1 cellular context compared by ENCODE assay signal in the genomic region with DNA sequence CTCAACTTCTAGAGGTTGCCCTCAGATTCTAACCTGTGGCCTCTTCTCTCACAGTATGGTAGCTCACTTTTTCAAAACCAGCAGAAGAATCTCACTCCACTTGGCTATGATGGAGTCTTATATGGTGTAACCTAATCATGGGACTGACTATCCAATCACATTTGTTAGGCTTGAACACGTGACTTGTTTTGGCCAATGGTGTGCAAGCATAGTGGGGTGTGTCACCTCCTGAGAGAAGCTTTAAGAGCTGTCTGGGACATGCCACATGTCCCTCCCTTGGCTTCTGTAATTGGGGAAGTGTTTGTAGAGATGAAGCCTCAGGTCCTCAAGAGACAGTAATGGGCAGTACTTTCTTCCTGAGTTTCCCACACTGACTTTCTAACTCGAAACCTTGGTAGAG.
TF ChIP-seq lines count a peak whose summit lies in the region.

No MANE protein-coding gene starts in this region.

TF ChIP-seq in K562, 482 proteins besides CTCF, POLR2A, EP300 and RAD21 (continued from another document and continues in another):
- TF ChIP-seq, protein P1, sequence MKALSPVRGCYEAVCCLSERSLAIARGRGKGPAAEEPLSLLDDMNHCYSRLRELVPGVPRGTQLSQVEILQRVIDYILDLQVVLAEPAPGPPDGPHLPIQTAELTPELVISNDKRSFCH (CRISPR knock-in tag; IDR thresholded peaks at IDR 0.05): no peak
- TF ChIP-seq, protein P1 (tag; IDR thresholded peaks at IDR 0.05): no peak
- TF ChIP-seq RBM25 (IDR thresholded peaks at IDR 0.05; ENCODE audit: low read depth, low read length, severe bottlenecking) (peak; percentile 42), CBFA2T2 (conservative IDR thresholded peaks at IDR 0.05) (peak; percentile 63), TOE1 (IDR thresholded peaks at IDR 0.05; ENCODE audit: borderline replicate concordance) (peak; percentile 85), TOE1 (CRISPR knock-in tag; IDR thresholded peaks at IDR 0.05; ENCODE audit: borderline replicate concordance, low read depth) (no peak), CBX5 (IDR thresholded peaks at IDR 0.05; ENCODE audit: borderline replicate concordance, low read depth) (no peak), ZSCAN29 (IDR thresholded peaks at IDR 0.05) (no peak), CBX2 (IDR thresholded peaks at IDR 0.05; ENCODE audit: insufficient read depth, low read length, poor library complexity, severe bottlenecking) (no peak), ZNF75A (CRISPR knock-in tag; IDR thresholded peaks at IDR 0.05) (no peak), FOS (IDR thresholded peaks at IDR 0.05; ENCODE audit: extremely low read depth, insufficient read length) (peak; percentile 74), BDP1 (IDR thresholded peaks at IDR 0.05; ENCODE audit: insufficient read depth, insufficient read length) (no peak), SMC3 (conservative IDR thresholded peaks at IDR 0.05; ENCODE audit: insufficient read depth, low read depth, low read length) (no peak), FOXK2 (conservative IDR thresholded peaks at IDR 0.05 in 1 of 2, IDR thresholded peaks at IDR 0.05 in 1 of 2; ENCODE audit: low read depth in 2 of 2) (no peak), ATF7 (IDR thresholded peaks at IDR 0.05) (no peak), SAFB (IDR thresholded peaks at IDR 0.05; ENCODE audit: borderline replicate concordance, low read depth, low read length) (no peak), PPARD (CRISPR knock-in tag; IDR thresholded peaks at IDR 0.05) (no peak), ZNF76 (CRISPR knock-in tag; IDR thresholded peaks at IDR 0.05; ENCODE audit: borderline replicate concordance) (no peak), TAF15 (IDR thresholded peaks at IDR 0.05; ENCODE audit: low read depth, low read length) (no peak), IFI16 (CRISPR knock-in tag; IDR thresholded peaks at IDR 0.05) (no peak), ZNF507 (tag; conservative IDR thresholded peaks at IDR 0.05) (no peak), HDAC2 (IDR thresholded peaks at IDR 0.05) (no peak), DACH1 (IDR thresholded peaks at IDR 0.05; ENCODE audit: partially characterized antibody) (no peak), ZNF717 (CRISPR knock-in tag; IDR thresholded peaks at IDR 0.05) (no peak), RBFOX2 (IDR thresholded peaks at IDR 0.05; ENCODE audit: low read depth, low read length) (no peak), PTRF (tag; IDR thresholded peaks at IDR 0.05) (no peak), STAT5A (IDR thresholded peaks at IDR 0.05; ENCODE audit: borderline replicate concordance, low read length) (no peak), XRCC5 (IDR thresholded peaks at IDR 0.05; ENCODE audit: low read depth, low read length) (no peak), TSC22D4 (tag; IDR thresholded peaks at IDR 0.05) (no peak), SPI1 (IDR thresholded peaks at IDR 0.05; ENCODE audit: borderline replicate concordance, low read depth, low read length) (peak; percentile 39; the same call in 1 of the 2 replicates), ZNF140 (CRISPR knock-in tag; IDR thresholded peaks at IDR 0.05) (no peak), ZNF354B (CRISPR knock-in tag; IDR thresholded peaks at IDR 0.05) (no peak), ZSCAN32 (CRISPR knock-in tag; IDR thresholded peaks at IDR 0.05) (no peak), MEF2A (IDR thresholded peaks at IDR 0.05; ENCODE audit: control insufficient read depth, low read depth, low read length) (no peak), L3MBTL2 (IDR thresholded peaks at IDR 0.05) (peak; percentile 32; the same call in 1 of the 2 replicates), PURB (CRISPR knock-in tag; IDR thresholded peaks at IDR 0.05; ENCODE audit: low read depth) (no peak), TGIF2 (CRISPR knock-in tag; IDR thresholded peaks at IDR 0.05) (no peak), TAL1 (IDR thresholded peaks at IDR 0.05) (no peak), NFYB (IDR thresholded peaks at IDR 0.05; ENCODE audit: extremely low read depth, insufficient read length) (peak; percentile 83), ZNF121 (CRISPR knock-in tag; conservative IDR thresholded peaks at IDR 0.05) (no peak), NONO (IDR thresholded peaks at IDR 0.05; ENCODE audit: low read depth in 2 of 2, low read length in 1 of 2) (no peak), MCM7 (IDR thresholded peaks at IDR 0.05) (no peak), SMARCA5 (IDR thresholded peaks at IDR 0.05) (no peak)
- TF ChIP-seq, protein P2, sequence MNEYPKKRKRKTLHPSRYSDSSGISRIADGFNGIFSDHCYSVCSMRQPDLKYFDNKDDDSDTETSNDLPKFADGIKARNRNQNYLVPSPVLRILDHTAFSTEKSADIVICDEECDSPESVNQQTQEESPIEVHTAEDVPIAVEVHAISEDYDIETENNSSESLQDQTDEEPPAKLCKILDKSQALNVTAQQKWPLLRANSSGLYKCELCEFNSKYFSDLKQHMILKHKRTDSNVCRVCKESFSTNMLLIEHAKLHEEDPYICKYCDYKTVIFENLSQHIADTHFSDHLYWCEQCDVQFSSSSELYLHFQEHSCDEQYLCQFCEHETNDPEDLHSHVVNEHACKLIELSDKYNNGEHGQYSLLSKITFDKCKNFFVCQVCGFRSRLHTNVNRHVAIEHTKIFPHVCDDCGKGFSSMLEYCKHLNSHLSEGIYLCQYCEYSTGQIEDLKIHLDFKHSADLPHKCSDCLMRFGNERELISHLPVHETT (CRISPR knock-in tag; conservative IDR thresholded peaks at IDR 0.05 in 1 of 2, IDR thresholded peaks at IDR 0.05 in 1 of 2): no peak
- TF ChIP-seq, protein P3, sequence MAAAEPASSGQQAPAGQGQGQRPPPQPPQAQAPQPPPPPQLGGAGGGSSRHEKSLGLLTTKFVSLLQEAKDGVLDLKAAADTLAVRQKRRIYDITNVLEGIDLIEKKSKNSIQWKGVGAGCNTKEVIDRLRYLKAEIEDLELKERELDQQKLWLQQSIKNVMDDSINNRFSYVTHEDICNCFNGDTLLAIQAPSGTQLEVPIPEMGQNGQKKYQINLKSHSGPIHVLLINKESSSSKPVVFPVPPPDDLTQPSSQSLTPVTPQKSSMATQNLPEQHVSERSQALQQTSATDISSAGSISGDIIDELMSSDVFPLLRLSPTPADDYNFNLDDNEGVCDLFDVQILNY (CRISPR knock-in tag; IDR thresholded peaks at IDR 0.05): no peak
- TF ChIP-seq, protein P4, sequence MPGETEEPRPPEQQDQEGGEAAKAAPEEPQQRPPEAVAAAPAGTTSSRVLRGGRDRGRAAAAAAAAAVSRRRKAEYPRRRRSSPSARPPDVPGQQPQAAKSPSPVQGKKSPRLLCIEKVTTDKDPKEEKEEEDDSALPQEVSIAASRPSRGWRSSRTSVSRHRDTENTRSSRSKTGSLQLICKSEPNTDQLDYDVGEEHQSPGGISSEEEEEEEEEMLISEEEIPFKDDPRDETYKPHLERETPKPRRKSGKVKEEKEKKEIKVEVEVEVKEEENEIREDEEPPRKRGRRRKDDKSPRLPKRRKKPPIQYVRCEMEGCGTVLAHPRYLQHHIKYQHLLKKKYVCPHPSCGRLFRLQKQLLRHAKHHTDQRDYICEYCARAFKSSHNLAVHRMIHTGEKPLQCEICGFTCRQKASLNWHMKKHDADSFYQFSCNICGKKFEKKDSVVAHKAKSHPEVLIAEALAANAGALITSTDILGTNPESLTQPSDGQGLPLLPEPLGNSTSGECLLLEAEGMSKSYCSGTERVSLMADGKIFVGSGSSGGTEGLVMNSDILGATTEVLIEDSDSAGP (CRISPR knock-in tag; IDR thresholded peaks at IDR 0.05): no peak
- TF ChIP-seq, protein P5, sequence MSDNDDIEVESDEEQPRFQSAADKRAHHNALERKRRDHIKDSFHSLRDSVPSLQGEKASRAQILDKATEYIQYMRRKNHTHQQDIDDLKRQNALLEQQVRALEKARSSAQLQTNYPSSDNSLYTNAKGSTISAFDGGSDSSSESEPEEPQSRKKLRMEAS (CRISPR knock-in tag; IDR thresholded peaks at IDR 0.05): no peak
- TF ChIP-seq, protein P6, sequence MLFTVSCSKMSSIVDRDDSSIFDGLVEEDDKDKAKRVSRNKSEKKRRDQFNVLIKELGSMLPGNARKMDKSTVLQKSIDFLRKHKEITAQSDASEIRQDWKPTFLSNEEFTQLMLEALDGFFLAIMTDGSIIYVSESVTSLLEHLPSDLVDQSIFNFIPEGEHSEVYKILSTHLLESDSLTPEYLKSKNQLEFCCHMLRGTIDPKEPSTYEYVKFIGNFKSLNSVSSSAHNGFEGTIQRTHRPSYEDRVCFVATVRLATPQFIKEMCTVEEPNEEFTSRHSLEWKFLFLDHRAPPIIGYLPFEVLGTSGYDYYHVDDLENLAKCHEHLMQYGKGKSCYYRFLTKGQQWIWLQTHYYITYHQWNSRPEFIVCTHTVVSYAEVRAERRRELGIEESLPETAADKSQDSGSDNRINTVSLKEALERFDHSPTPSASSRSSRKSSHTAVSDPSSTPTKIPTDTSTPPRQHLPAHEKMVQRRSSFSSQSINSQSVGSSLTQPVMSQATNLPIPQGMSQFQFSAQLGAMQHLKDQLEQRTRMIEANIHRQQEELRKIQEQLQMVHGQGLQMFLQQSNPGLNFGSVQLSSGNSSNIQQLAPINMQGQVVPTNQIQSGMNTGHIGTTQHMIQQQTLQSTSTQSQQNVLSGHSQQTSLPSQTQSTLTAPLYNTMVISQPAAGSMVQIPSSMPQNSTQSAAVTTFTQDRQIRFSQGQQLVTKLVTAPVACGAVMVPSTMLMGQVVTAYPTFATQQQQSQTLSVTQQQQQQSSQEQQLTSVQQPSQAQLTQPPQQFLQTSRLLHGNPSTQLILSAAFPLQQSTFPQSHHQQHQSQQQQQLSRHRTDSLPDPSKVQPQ (CRISPR knock-in tag; IDR thresholded peaks at IDR 0.05; ENCODE audit: borderline replicate concordance): no peak
- TF ChIP-seq, protein P7, sequence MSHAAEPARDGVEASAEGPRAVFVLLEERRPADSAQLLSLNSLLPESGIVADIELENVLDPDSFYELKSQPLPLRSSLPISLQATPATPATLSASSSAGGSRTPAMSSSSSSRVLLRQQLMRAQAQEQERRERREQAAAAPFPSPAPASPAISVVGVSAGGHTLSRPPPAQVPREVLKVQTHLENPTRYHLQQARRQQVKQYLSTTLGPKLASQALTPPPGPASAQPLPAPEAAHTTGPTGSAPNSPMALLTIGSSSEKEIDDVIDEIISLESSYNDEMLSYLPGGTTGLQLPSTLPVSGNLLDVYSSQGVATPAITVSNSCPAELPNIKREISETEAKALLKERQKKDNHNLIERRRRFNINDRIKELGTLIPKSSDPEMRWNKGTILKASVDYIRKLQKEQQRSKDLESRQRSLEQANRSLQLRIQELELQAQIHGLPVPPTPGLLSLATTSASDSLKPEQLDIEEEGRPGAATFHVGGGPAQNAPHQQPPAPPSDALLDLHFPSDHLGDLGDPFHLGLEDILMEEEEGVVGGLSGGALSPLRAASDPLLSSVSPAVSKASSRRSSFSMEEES (CRISPR knock-in tag; IDR thresholded peaks at IDR 0.05): peak; percentile 85
- TF ChIP-seq, protein P8, sequence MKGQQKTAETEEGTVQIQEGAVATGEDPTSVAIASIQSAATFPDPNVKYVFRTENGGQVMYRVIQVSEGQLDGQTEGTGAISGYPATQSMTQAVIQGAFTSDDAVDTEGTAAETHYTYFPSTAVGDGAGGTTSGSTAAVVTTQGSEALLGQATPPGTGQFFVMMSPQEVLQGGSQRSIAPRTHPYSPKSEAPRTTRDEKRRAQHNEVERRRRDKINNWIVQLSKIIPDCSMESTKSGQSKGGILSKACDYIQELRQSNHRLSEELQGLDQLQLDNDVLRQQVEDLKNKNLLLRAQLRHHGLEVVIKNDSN (CRISPR knock-in tag; IDR thresholded peaks at IDR 0.05): peak; percentile 77
- TF ChIP-seq, protein P9, sequence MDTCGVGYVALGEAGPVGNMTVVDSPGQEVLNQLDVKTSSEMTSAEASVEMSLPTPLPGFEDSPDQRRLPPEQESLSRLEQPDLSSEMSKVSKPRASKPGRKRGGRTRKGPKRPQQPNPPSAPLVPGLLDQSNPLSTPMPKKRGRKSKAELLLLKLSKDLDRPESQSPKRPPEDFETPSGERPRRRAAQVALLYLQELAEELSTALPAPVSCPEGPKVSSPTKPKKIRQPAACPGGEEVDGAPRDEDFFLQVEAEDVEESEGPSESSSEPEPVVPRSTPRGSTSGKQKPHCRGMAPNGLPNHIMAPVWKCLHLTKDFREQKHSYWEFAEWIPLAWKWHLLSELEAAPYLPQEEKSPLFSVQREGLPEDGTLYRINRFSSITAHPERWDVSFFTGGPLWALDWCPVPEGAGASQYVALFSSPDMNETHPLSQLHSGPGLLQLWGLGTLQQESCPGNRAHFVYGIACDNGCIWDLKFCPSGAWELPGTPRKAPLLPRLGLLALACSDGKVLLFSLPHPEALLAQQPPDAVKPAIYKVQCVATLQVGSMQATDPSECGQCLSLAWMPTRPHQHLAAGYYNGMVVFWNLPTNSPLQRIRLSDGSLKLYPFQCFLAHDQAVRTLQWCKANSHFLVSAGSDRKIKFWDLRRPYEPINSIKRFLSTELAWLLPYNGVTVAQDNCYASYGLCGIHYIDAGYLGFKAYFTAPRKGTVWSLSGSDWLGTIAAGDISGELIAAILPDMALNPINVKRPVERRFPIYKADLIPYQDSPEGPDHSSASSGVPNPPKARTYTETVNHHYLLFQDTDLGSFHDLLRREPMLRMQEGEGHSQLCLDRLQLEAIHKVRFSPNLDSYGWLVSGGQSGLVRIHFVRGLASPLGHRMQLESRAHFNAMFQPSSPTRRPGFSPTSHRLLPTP (IDR thresholded peaks at IDR 0.05; ENCODE audit: borderline replicate concordance, extremely low read depth, insufficient read length): no peak
- TF ChIP-seq, protein P10, sequence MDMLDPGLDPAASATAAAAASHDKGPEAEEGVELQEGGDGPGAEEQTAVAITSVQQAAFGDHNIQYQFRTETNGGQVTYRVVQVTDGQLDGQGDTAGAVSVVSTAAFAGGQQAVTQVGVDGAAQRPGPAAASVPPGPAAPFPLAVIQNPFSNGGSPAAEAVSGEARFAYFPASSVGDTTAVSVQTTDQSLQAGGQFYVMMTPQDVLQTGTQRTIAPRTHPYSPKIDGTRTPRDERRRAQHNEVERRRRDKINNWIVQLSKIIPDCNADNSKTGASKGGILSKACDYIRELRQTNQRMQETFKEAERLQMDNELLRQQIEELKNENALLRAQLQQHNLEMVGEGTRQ (CRISPR knock-in tag; IDR thresholded peaks at IDR 0.05): peak; percentile 68
- TF ChIP-seq, protein P11, sequence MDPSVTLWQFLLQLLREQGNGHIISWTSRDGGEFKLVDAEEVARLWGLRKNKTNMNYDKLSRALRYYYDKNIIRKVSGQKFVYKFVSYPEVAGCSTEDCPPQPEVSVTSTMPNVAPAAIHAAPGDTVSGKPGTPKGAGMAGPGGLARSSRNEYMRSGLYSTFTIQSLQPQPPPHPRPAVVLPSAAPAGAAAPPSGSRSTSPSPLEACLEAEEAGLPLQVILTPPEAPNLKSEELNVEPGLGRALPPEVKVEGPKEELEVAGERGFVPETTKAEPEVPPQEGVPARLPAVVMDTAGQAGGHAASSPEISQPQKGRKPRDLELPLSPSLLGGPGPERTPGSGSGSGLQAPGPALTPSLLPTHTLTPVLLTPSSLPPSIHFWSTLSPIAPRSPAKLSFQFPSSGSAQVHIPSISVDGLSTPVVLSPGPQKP (CRISPR knock-in tag; IDR thresholded peaks at IDR 0.05): no peak
